ENCODE assay signal across 22 cellular contexts in the genomic region with DNA sequence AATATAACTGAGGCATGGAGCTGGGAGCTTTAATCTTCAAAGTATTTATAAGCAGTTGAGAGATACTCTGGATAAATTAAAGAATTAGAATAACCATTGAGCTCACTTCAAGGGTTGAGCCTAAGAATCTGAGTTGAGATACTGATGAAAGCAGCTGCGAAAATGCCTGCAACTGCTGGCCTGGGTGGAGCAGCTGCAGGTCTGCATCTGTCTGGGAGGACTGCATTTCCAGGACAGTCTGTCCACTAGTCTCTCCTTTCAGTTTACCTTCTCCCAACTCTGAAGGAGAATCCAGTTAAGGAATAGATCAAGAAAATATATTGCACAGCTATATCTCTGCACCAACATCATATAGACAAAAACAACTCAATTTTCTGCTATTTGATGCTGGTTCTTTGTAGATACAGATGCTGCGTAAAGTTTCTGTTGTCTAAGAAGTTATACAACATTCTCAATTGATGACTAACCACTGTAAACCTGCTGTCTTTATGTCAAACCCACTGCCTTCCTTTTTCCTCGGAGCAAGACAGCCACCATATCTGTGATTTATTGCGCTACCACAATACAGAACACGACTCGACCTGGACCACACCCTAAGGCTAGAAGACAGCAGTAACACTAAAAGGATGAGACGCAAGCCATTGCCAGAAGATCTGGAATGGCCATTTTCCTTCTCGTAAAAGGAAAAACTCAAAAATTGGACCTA.
DNase-seq lines count a peak whose midpoint lies in the region; FAIRE-seq and TF ChIP-seq lines count a peak whose summit lies in the region.
"Had no signal": no experiment of that assay in that cellular context is flagged by ENCODE, and none has a peak within 500 bp of the region (broad histone marks: within the 10 kb centered on the region; RNA-seq: fewer than 3 reads in every experiment).

No MANE protein-coding gene starts in this region.

- peak; percentile 34 for DNase-seq in HT-29 (ENCODE audit: low spot score)
- DNase-seq in SJCRH30 = peak; percentile 63 to 72
- DNase-seq in keratinocyte (ENCODE audit: low read depth, low spot score) = peak; percentile 38
- no peak for DNase-seq in type B pancreatic cell (ENCODE audit: extremely low spot score, unreplicated experiment)
- no peak for DNase-seq in H7
- no peak for DNase-seq in cortex of kidney (lab: John Stamatoyannopoulos, UW)
- DNase-seq in dedifferentiated amniotic fluid mesenchymal stem cell (ENCODE audit: extremely low spot score) = no peak
- DNase-seq: activated B cell treated with CpG ODN at 0.5 μM for 24 hours; activated CD4-positive, alpha-beta memory T cell treated with anti-CD3 and anti-CD28 coated beads for 36 hours; amniotic stem cell; CD8-positive, alpha-beta T cell; heart left ventricle; immature natural killer cell; NCI-H1092 treated with DMSO at 0.1 percent for 48 hours; NCI-H2029; NCI-H226; NCI-H748 treated with DMSO at 0.1 percent for 48 hours; stimulated activated CD4-positive, alpha-beta T cell treated with anti-CD3 and anti-CD28 coated beads, Interleukin-4, amount 100 ng/mL, for 24 hours; stimulated activated naive CD8-positive, alpha-beta T cell treated with anti-CD3 and anti-CD28 coated beads, Interleukin-15, Interleukin-2, amounts not matched to agents 100 U/mL and 50 U/mL, for 24 hours had no signal

- peak overlapping the region; percentile 76 for H3K4me2 ChIP-seq in keratinocyte (ENCODE audit: control insufficient read depth, extremely low read depth, insufficient read depth, low read depth, low read length)
- H3K4me2 ChIP-seq: GM23338 had no signal

- no peaks in the 10 kb centered on the region for H3K36me3 Mint-ChIP-seq in type B pancreatic cell
- H3K36me3 Mint-ChIP-seq: activated CD4-positive, alpha-beta memory T cell treated with anti-CD3 and anti-CD28 coated beads for 36 hours; CD8-positive, alpha-beta T cell; immature natural killer cell had no signal

- peak overlapping the region; percentile 16 for H3K4me3 Mint-ChIP-seq in type B pancreatic cell
- H3K4me3 Mint-ChIP-seq: activated B cell treated with CpG ODN at 0.5 μM for 24 hours; activated CD4-positive, alpha-beta memory T cell treated with anti-CD3 and anti-CD28 coated beads for 36 hours; CD8-positive, alpha-beta T cell; dendritic cell treated with granulocyte-macrophage colony-stimulating factor and Interleukin-4, amounts not matched to agents 40 ng/mL and 50 ng/mL, for 4 days; GM23338; immature natural killer cell had no signal

- peaks cover 3% of the 10 kb centered on the region for H4K20me1 ChIP-seq in keratinocyte (ENCODE audit: control insufficient read depth, extremely low read depth, insufficient read depth, low read length)

- H3K4me1 Mint-ChIP-seq in type B pancreatic cell (ENCODE audit: unreplicated experiment) = peaks cover 24% of the 10 kb centered on the region
- H3K4me1 Mint-ChIP-seq: activated B cell treated with CpG ODN at 0.5 μM for 24 hours, immature natural killer cell had no signal

- TF ChIP-seq CTCF in keratinocyte (optimal IDR thresholded peaks at IDR 0.05 in 1 of 3, IDR thresholded peaks at IDR 0.05 in 1 of 3, conservative IDR thresholded peaks at IDR 0.05 in 1 of 3; ENCODE audit: extremely low read depth in 1 of 3, insufficient read depth in 2 of 3, low read length in 3 of 3) (no peak), type B pancreatic cell (conservative IDR thresholded peaks at IDR 0.05) (no peak)

- H3K27ac Mint-ChIP-seq in type B pancreatic cell = peak overlapping the region; percentile 63
- H3K27ac Mint-ChIP-seq: activated B cell treated with CpG ODN at 0.5 μM for 24 hours; activated CD4-positive, alpha-beta memory T cell treated with anti-CD3 and anti-CD28 coated beads for 36 hours; CD8-positive, alpha-beta T cell; dendritic cell treated with granulocyte-macrophage colony-stimulating factor and Interleukin-4, amounts not matched to agents 40 ng/mL and 50 ng/mL, for 4 days; GM23338; immature natural killer cell had no signal

- H3K4me3 ChIP-seq in SJCRH30 = peak overlapping the region; percentile 41
- peak overlapping the region in 2 of 3 experiments; percentile 1 to 20 for H3K4me3 ChIP-seq in keratinocyte (ENCODE audit: control insufficient read depth in 2 of 3, extremely low read depth in 1 of 3, insufficient read depth in 2 of 3, low read depth in 1 of 3, low read length in 3 of 3)
- no peak overlapping the region for H3K4me3 ChIP-seq in H7 (ENCODE audit: insufficient read depth, low read depth, low read length)
- H3K4me3 ChIP-seq: GM23338, heart left ventricle had no signal

- no peaks in the 10 kb centered on the region for H3K9me3 ChIP-seq in SJCRH30 (replicated peaks)
- no peaks in the 10 kb centered on the region for H3K9me3 ChIP-seq in keratinocyte (ENCODE audit: control insufficient read depth, low read depth, low read length)
- H3K9me3 ChIP-seq: heart left ventricle, neutrophil had no signal

- H3K9me3 Mint-ChIP-seq in type B pancreatic cell = no peaks in the 10 kb centered on the region
- H3K9me3 Mint-ChIP-seq: activated B cell treated with CpG ODN at 0.5 μM for 24 hours; activated CD4-positive, alpha-beta memory T cell treated with anti-CD3 and anti-CD28 coated beads for 36 hours; CD8-positive, alpha-beta T cell; dendritic cell treated with granulocyte-macrophage colony-stimulating factor and Interleukin-4, amounts not matched to agents 40 ng/mL and 50 ng/mL, for 4 days; GM23338 had no signal

- H3K9ac ChIP-seq in keratinocyte (ENCODE audit: control insufficient read depth, extremely low read depth, insufficient read depth, low read length) = no peak overlapping the region

- dilution Hi-C loops in keratinocyte (cut with MboI; ENCODE audit: extremely low pct_ligation_motif_present, low sequenced_read_pairs) = no loop called here

- peaks cover 5% of the 10 kb centered on the region for H3K9me1 ChIP-seq in keratinocyte (ENCODE audit: control insufficient read depth, extremely low read depth, insufficient read depth, low read length)

- no peak overlapping the region for H2AFZ ChIP-seq in keratinocyte (ENCODE audit: control insufficient read depth, low read length)
- H2AFZ ChIP-seq: GM23338 had no signal

- H3K4me1 ChIP-seq in SJCRH30 (peaks cover 12% of the 10 kb centered on the region), keratinocyte (ENCODE audit: control insufficient read depth, extremely low read depth, insufficient read depth, low read length) (peaks cover 17% of the 10 kb centered on the region)

- H3K27me3 ChIP-seq in SJCRH30 (no peaks in the 10 kb centered on the region), keratinocyte (ENCODE audit: control insufficient read depth, extremely low read depth, insufficient read depth, low read length) (no peaks in the 10 kb centered on the region), H7 (ENCODE audit: control insufficient read depth, insufficient read depth, low read length) (no peaks in the 10 kb centered on the region)
- H3K27me3 ChIP-seq: heart left ventricle, neutrophil had no signal

- H3K27ac ChIP-seq in SJCRH30 (peak overlapping the region; percentile 79), keratinocyte (ENCODE audit: control insufficient read depth, insufficient read depth, low read length) (no peak overlapping the region)
- H3K27ac ChIP-seq: heart left ventricle, neutrophil had no signal

- peak; percentile 92 for FAIRE-seq in keratinocyte (lab: Jason Lieb, UNC)

- H3K36me3 ChIP-seq in SJCRH30 = no peaks in the 10 kb centered on the region
- no peaks in the 10 kb centered on the region for H3K36me3 ChIP-seq in keratinocyte (ENCODE audit: control insufficient read depth in 2 of 2, extremely low read depth in 1 of 2, insufficient read depth in 2 of 2, low read length in 2 of 2)
- H3K36me3 ChIP-seq in H7 (replicated peaks; ENCODE audit: control insufficient read depth, insufficient read depth, low read length) = no peaks in the 10 kb centered on the region
- H3K36me3 ChIP-seq: heart left ventricle, neutrophil had no signal

- no peaks in the 10 kb centered on the region for H3K79me2 ChIP-seq in keratinocyte (ENCODE audit: control insufficient read depth, insufficient read depth, low read length)

- H3K27me3 Mint-ChIP-seq in type B pancreatic cell = no peaks in the 10 kb centered on the region
- H3K27me3 Mint-ChIP-seq: activated B cell treated with CpG ODN at 0.5 μM for 24 hours; activated CD4-positive, alpha-beta memory T cell treated with anti-CD3 and anti-CD28 coated beads for 36 hours; dendritic cell treated with granulocyte-macrophage colony-stimulating factor and Interleukin-4, amounts not matched to agents 40 ng/mL and 50 ng/mL, for 4 days had no signal

Comparison
In these comparisons a context has a peak if more than half of its experiments do, and no peak if none do; other contexts are left out.
1. DNase-seq: peak in HT-29 (single experiment), SJCRH30 (2 of 2) and keratinocyte (single experiment); none in type B pancreatic cell (single experiment), H7 (single experiment), cortex of kidney (single experiment) and dedifferentiated amniotic fluid mesenchymal stem cell (single experiment).